In genomic region chr2:27956895-27957294, GRCh38 we compare ENCODE assay signal across 12 cellular contexts.
DNase-seq lines count a peak whose midpoint lies in the region; ATAC-seq and TF ChIP-seq lines count a peak whose summit lies in the region.
"Had no signal": no experiment of that assay in that cellular context is flagged by ENCODE, and none has a peak within 500 bp of the region (broad histone marks: within the 10 kb centered on the region; RNA-seq: fewer than 3 reads in every experiment).

No MANE protein-coding gene starts in this region.

- no peaks in the 10 kb centered on the region for H3K36me3 ChIP-seq in DND-41 (ENCODE audit: insufficient read depth, low read length)
- no peaks in the 10 kb centered on the region for H3K36me3 ChIP-seq in mammary epithelial cell (ENCODE audit: insufficient read depth, low read length)
- H3K36me3 ChIP-seq: MG63, sigmoid colon had no signal

- no peaks in the 10 kb centered on the region for H4K20me1 ChIP-seq in DND-41 (ENCODE audit: insufficient read depth, low read length)
- H4K20me1 ChIP-seq in mammary epithelial cell (ENCODE audit: insufficient read depth, low read length) = no peaks in the 10 kb centered on the region

- 7% methylated on average over 2 of the region's 2 CpGs for WGBS in mammary epithelial cell (ENCODE audit: low coverage, missing lambda C conversion rate)

- no TSS peak for BruUV-seq in mammary epithelial cell (replicated peaks; lab: Mats Ljungman, UMichigan)

- H3K79me2 ChIP-seq in DND-41 (ENCODE audit: insufficient read depth, low read length) = peaks cover 65% of the 10 kb centered on the region
- peaks cover 4% of the 10 kb centered on the region for H3K79me2 ChIP-seq in mammary epithelial cell (ENCODE audit: insufficient read depth, low read length)

- DNase-seq in DND-41 (no peak), MV-4-11 (lab: John Stamatoyannopoulos, UW) (peak; percentile 91), mammary epithelial cell (peak; percentile 55), pons (ENCODE audit: low spot score) (peak; percentile 38), cortex of kidney (lab: John Stamatoyannopoulos, UW) (no peak), A172 (ENCODE audit: low spot score) (no peak)
- no peak for DNase-seq in activated effector memory CD4-positive, alpha-beta T cell treated with anti-CD3 and anti-CD28 coated beads, Interleukin-2, amount 50 U/mL, for 16 hours
- DNase-seq: activated naive CD8-positive, alpha-beta T cell treated with anti-CD3 and anti-CD28 coated beads, Interleukin-2, amount 10 ng/mL, durations not matched to agents 7 days and 5 days; MG63; NCI-H510A; sigmoid colon had no signal

- dilution Hi-C loops in mammary epithelial cell (cut with HindIII; ENCODE audit: low sequenced_read_pairs) = no loop called here

- H3K4me2 ChIP-seq in DND-41 (ENCODE audit: insufficient read depth, low read length) (no peak overlapping the region), mammary epithelial cell (ENCODE audit: insufficient read depth, low read depth, low read length) (peak overlapping the region; percentile 7)

- no peak for ATAC-seq in DND-41 (ENCODE audit: insufficient read depth, low read depth)
- ATAC-seq in GM21529 (IDR thresholded peaks at IDR 0.05; ENCODE audit: unreplicated experiment) = no peak

- in situ Hi-C loops in mammary epithelial cell (cut with MboI; ENCODE audit: low sequenced_read_pairs in 2 of 2) = loop anchor here in 1 of 2 donors (10.0 kb wide), 1 partner anchor 438 kb away; the partner anchor contains the start of gene FOSL2

- no peak overlapping the region for H3K4me3 ChIP-seq in DND-41 (ENCODE audit: low read depth in 1 of 2, low read length in 2 of 2)
- H3K4me3 ChIP-seq in mammary epithelial cell (replicated peaks in 1 of 3; ENCODE audit: insufficient read depth in 1 of 3, low read depth in 2 of 3, low read length in 3 of 3) = no peak overlapping the region
- H3K4me3 ChIP-seq: MG63, sigmoid colon had no signal

- H3K27ac ChIP-seq in DND-41 (ENCODE audit: low read length) (peak overlapping the region; percentile 38; the same call in 1 of the 2 replicates), mammary epithelial cell (ENCODE audit: insufficient read depth, low read depth, low read length) (no peak overlapping the region)

- H3K9me3 ChIP-seq in DND-41 (ENCODE audit: insufficient read depth, low read length, severe bottlenecking) (no peaks in the 10 kb centered on the region), mammary epithelial cell (replicated peaks; ENCODE audit: insufficient read depth, low read length) (no peaks in the 10 kb centered on the region)
- H3K9me3 ChIP-seq: sigmoid colon had no signal

- H3K27me3 ChIP-seq in DND-41 (ENCODE audit: insufficient read depth, low read length, poor library complexity) = no peaks in the 10 kb centered on the region
- H3K27me3 ChIP-seq in mammary epithelial cell (ENCODE audit: insufficient read depth, low read length) = no peaks in the 10 kb centered on the region
- H3K27me3 ChIP-seq: MG63, sigmoid colon had no signal

- CTCF ChIA-PET in mammary epithelial cell (lab: Charles Lee; ENCODE audit: low non-redundant PET) = no interaction called here

- TF ChIP-seq CTCF in DND-41 (IDR thresholded peaks at IDR 0.05; ENCODE audit: borderline replicate concordance, extremely low read depth, low read length, poor library complexity, severe bottlenecking) = no peak
- TF ChIP-seq CTCF in mammary epithelial cell (conservative IDR thresholded peaks at IDR 0.05 in 1 of 2, IDR thresholded peaks at IDR 0.05 in 1 of 2; ENCODE audit: extremely low read depth in 1 of 2, insufficient read depth in 1 of 2, low read depth in 1 of 2, low read length in 2 of 2) = no peak

- H3K4me1 ChIP-seq in DND-41 (ENCODE audit: insufficient read depth, low read length) (peaks cover 93% of the 10 kb centered on the region), mammary epithelial cell (ENCODE audit: insufficient read depth, low read length) (peaks cover 79% of the 10 kb centered on the region)

- intact Hi-C loops in mammary epithelial cell (cut with micrococcal nuclease) = loop anchor here (5.0 kb wide), 2 partner anchors 215 to 340 kb away; no protein-coding TSS in a partner anchor

- H3K9ac ChIP-seq in DND-41 (ENCODE audit: low read depth, low read length) (no peak overlapping the region), mammary epithelial cell (ENCODE audit: insufficient read depth, low read length) (no peak overlapping the region)

- H2AFZ ChIP-seq in DND-41 (ENCODE audit: low read depth, low read length) (no peak overlapping the region), mammary epithelial cell (ENCODE audit: low read depth, low read length) (no peak overlapping the region)

Comparison
In these comparisons a context has a peak if more than half of its experiments do, and no peak if none do; other contexts are left out.
1. DNase-seq: peak in MV-4-11 (single experiment), mammary epithelial cell (single experiment) and pons (single experiment); none in DND-41 (single experiment), cortex of kidney (single experiment), A172 (single experiment) and activated effector memory CD4-positive, alpha-beta T cell treated with anti-CD3 and anti-CD28 coated beads, Interleukin-2, amount 50 U/mL, for 16 hours (single experiment).